ENCODE assay signal across 21 cellular contexts in the genomic region with DNA sequence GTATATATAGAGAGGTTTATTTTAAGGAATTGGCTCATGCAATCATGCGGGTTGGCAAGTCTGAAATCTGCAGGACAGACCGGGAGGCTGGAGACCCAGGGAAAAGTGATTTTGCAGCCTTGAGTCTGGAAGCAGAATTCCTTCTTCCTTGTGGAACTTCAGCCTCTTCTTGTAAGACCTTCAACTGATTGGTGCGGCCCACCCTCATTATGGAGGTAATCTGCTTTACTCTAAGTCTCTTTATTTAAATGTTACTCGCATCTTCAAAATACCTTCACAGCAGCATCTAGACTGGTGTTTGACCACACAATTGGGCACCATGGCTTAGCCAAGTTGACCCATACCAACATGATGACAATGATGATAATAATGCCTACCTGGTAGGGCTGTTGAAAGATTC. TPM values are rescaled to one million over a fixed set of nuclear protein-coding genes. Genes with fewer than 3 reads are reported as not detected.
DNase-seq lines count a peak whose midpoint lies in the region; ATAC-seq and TF ChIP-seq lines count a peak whose summit lies in the region.
"Had no signal": no experiment of that assay in that cellular context is flagged by ENCODE, and none has a peak within 500 bp of the region (broad histone marks: within the 10 kb centered on the region; RNA-seq: fewer than 3 reads in every experiment).

No MANE protein-coding gene starts in this region.

- no peak for TF ChIP-seq CTCF in cardiac muscle cell (IDR thresholded peaks at IDR 0.05; ENCODE audit: low read depth, low read length)
- no peak for TF ChIP-seq CTCF in gastrocnemius medialis (IDR thresholded peaks at IDR 0.05 in 4 of 5, conservative IDR thresholded peaks at IDR 0.05 in 1 of 5)
- TF ChIP-seq CTCF in uterus (IDR thresholded peaks at IDR 0.05): no peak

- TF ChIP-seq POLR2A in gastrocnemius medialis (IDR thresholded peaks at IDR 0.05) (no peak), uterus (IDR thresholded peaks at IDR 0.05) (no peak)

- H3K4me1 ChIP-seq in cardiac muscle cell (ENCODE audit: low read depth) (peaks cover 32% of the 10 kb centered on the region), gastrocnemius medialis (peaks cover 43 to 54% of the 10 kb centered on the region in 2 donors), uterus (no peaks in the 10 kb centered on the region)

- H3K27me3 ChIP-seq in cardiac muscle cell: no peaks in the 10 kb centered on the region
- H3K27me3 ChIP-seq in gastrocnemius medialis: no peaks in the 10 kb centered on the region
- H3K27me3 ChIP-seq in uterus: no peaks in the 10 kb centered on the region

- in situ Hi-C loops in gastrocnemius medialis (cut with MboI; ENCODE audit: low sequenced_read_pairs in 4 of 4): loop anchor here in 2 of 4 donors (25.0 kb wide), 1 partner anchor 262 kb away; no protein-coding TSS in a partner anchor

- no peak overlapping the region for H3K4me3 ChIP-seq in cardiac muscle cell
- no peak overlapping the region for H3K4me3 ChIP-seq in gastrocnemius medialis
- H3K4me3 ChIP-seq in uterus: no peak overlapping the region
- H3K4me3 ChIP-seq: A549 had no signal

- ATAC-seq in Right ventricle myocardium superior (ENCODE audit: poor library complexity) (no peak), left ventricle myocardium superior (no peak), left cardiac atrium (no peak), gastrocnemius medialis (no peak)
- ATAC-seq: A549, HCT116 had no signal

- no peak overlapping the region for H3K4me3 Mint-ChIP-seq in activated naive CD8-positive, alpha-beta T cell treated with anti-CD3 and anti-CD28 coated beads for 36 hours
- H3K4me3 Mint-ChIP-seq: CD14-positive monocyte; CD4-positive, alpha-beta memory T cell; IgD-negative memory B cell had no signal

- H3K27me3 Mint-ChIP-seq in activated naive CD8-positive, alpha-beta T cell treated with anti-CD3 and anti-CD28 coated beads for 36 hours: no peaks in the 10 kb centered on the region

- H3K27ac ChIP-seq in cardiac muscle cell (peak overlapping the region; percentile 88), gastrocnemius medialis (peak overlapping the region; percentile 90 to 99 (median 96)), uterus (no peak overlapping the region)
- H3K27ac ChIP-seq: 22Rv1, A549 had no signal

- no peaks in the 10 kb centered on the region for H3K9me3 Mint-ChIP-seq in activated naive CD8-positive, alpha-beta T cell treated with anti-CD3 and anti-CD28 coated beads for 36 hours
- H3K9me3 Mint-ChIP-seq: CD14-positive monocyte; CD4-positive, alpha-beta memory T cell; IgD-negative memory B cell had no signal

- H3K9me3 ChIP-seq in cardiac muscle cell (ENCODE audit: low read depth) (no peaks in the 10 kb centered on the region), gastrocnemius medialis (no peaks in the 10 kb centered on the region), uterus (no peaks in the 10 kb centered on the region)
- H3K9me3 ChIP-seq: A549 had no signal

- intact Hi-C loops in Right ventricle myocardium superior (cut with DNase I): no loop called here
- intact Hi-C loops in left ventricle myocardium superior (cut with micrococcal nuclease): no loop called here
- intact Hi-C loops in left cardiac atrium (cut with DNase I): no loop called here
- intact Hi-C loops in gastrocnemius medialis (cut with DNase I; ENCODE audit: low total_unique reads): no loop called here
- intact Hi-C loops in uterus (cut with DNase I; ENCODE audit: low total_unique reads): no loop called here

- no peak for DNase-seq in cardiac muscle cell (ENCODE audit: low read depth in 1 of 2, low spot score in 1 of 2)
- no peak for DNase-seq in Right ventricle myocardium superior
- DNase-seq in left ventricle myocardium superior: peak; percentile 1
- DNase-seq in left cardiac atrium: no peak
- DNase-seq in gastrocnemius medialis: peak in 1 of 2 donors; percentile 13
- no peak for DNase-seq in uterus
- no peak for DNase-seq in activated naive CD8-positive, alpha-beta T cell treated with anti-CD3 and anti-CD28 coated beads for 36 hours
- DNase-seq: AML-193; CD4-positive, alpha-beta memory T cell; DMS153; DMS79; GDM1; GOT3; H7 had no signal

- no peaks in the 10 kb centered on the region for H3K36me3 Mint-ChIP-seq in activated naive CD8-positive, alpha-beta T cell treated with anti-CD3 and anti-CD28 coated beads for 36 hours
- H3K36me3 Mint-ChIP-seq: CD14-positive monocyte; CD4-positive, alpha-beta memory T cell; IgD-negative memory B cell had no signal

- no peak overlapping the region for H3K27ac Mint-ChIP-seq in activated naive CD8-positive, alpha-beta T cell treated with anti-CD3 and anti-CD28 coated beads for 36 hours
- H3K27ac Mint-ChIP-seq: CD4-positive, alpha-beta memory T cell; IgD-negative memory B cell had no signal

- H3K4me1 Mint-ChIP-seq in activated naive CD8-positive, alpha-beta T cell treated with anti-CD3 and anti-CD28 coated beads for 36 hours: no peaks in the 10 kb centered on the region
- H3K4me1 Mint-ChIP-seq: CD4-positive, alpha-beta memory T cell had no signal

- no peaks in the 10 kb centered on the region for H3K36me3 ChIP-seq in cardiac muscle cell
- H3K36me3 ChIP-seq in gastrocnemius medialis: no peaks in the 10 kb centered on the region
- no peaks in the 10 kb centered on the region for H3K36me3 ChIP-seq in uterus

RNA-seq across cellular contexts. Expression of a gene that starts 17.8 kb away (rescaled TPM):
- total RNA-seq in cardiac muscle cell (952 and 1,065 TPM in 2 replicates), Right ventricle myocardium superior (19,506 TPM), left ventricle myocardium superior (17,299 TPM), left cardiac atrium (1,000 to 10,000 TPM; 7,141 to 7,312 TPM), gastrocnemius medialis (over 10,000 TPM in 2 of 4 donors, 1,000 to 10,000 TPM in 2; 7,153 to 19,373 (median 11,028) TPM), uterus (1 to 10 TPM in 2 of 4 donors, not detected in 2; 1.8 to 2.5 TPM)
- polyA plus RNA-seq in cardiac muscle cell: 829 and 1,030 TPM in 2 replicates
- not detected for total RNA-seq in activated naive CD8-positive, alpha-beta T cell treated with anti-CD3 and anti-CD28 coated beads for 36 hours
- total RNA-seq: CD4-positive, alpha-beta memory T cell; HepG2 had no signal
- polyA plus RNA-seq: BJ; CD14-positive monocyte; CD4-positive, alpha-beta memory T cell; IgD-negative memory B cell had no signal

RNA-seq across cellular contexts. Expression of a gene that starts 48.9 kb away (rescaled TPM):
- total RNA-seq in cardiac muscle cell: not detected in 2 replicates
- polyA plus RNA-seq in cardiac muscle cell: 0.07 TPM in 1 of 2 replicates, not detected in the other
- 4.7 TPM for total RNA-seq in Right ventricle myocardium superior
- 5.2 TPM for total RNA-seq in left ventricle myocardium superior
- total RNA-seq in left cardiac atrium: 10 to 100 TPM; 20.6 to 23.0 TPM
- 1 to 10 TPM; 1.5 to 4.5 (median 2.9) TPM for total RNA-seq in gastrocnemius medialis
- 10 to 100 TPM in 2 of 4 donors, 1 to 10 TPM in 2; 5.3 to 19.8 (median 13.0) TPM for total RNA-seq in uterus
- total RNA-seq in activated naive CD8-positive, alpha-beta T cell treated with anti-CD3 and anti-CD28 coated beads for 36 hours: 10 to 100 TPM; 54.9 to 55.8 TPM

RNA-seq across cellular contexts. Expression of a gene that starts 58.7 kb away (rescaled TPM):
- 1.1 and 1.2 TPM in 2 replicates for total RNA-seq in cardiac muscle cell
- polyA plus RNA-seq in cardiac muscle cell: 0.61 and 2.3 TPM in 2 replicates
- 9.4 TPM for total RNA-seq in Right ventricle myocardium superior
- total RNA-seq in left ventricle myocardium superior: 9.4 TPM
- 1 to 10 TPM; 2.7 to 4.0 TPM for total RNA-seq in left cardiac atrium
- total RNA-seq in gastrocnemius medialis: 1 to 10 TPM; 1.8 to 5.4 (median 1.9) TPM
- total RNA-seq in uterus: 10 to 100 TPM in 1 of 4 donors, 1 to 10 TPM in 1, not detected in 2; 4.9 to 10.7 TPM
- total RNA-seq in activated naive CD8-positive, alpha-beta T cell treated with anti-CD3 and anti-CD28 coated beads for 36 hours: under 1 TPM; 0.06 to 0.16 TPM
- total RNA-seq: CD4-positive, alpha-beta memory T cell; HepG2 had no signal
- polyA plus RNA-seq: CD14-positive monocyte, HepG2, IgD-negative memory B cell had no signal

Comparison
In these comparisons a context has a peak if more than half of its experiments do, and no peak if none do; other contexts are left out.
1. H3K27ac ChIP-seq: peak in cardiac muscle cell (single experiment) and gastrocnemius medialis (4 of 4); none in uterus (0 of 2).
2. RNA of a gene that starts 17.8 kb away (total RNA-seq): 19,506 TPM in Right ventricle myocardium superior (single experiment), 17,299 TPM in left ventricle myocardium superior (single experiment), 7,153 to 19,373 TPM in gastrocnemius medialis, 7,141 to 7,312 TPM in left cardiac atrium and 952 to 1,065 TPM in cardiac muscle cell; 1.8 to 2.5 TPM in uterus and not detected in activated naive CD8-positive, alpha-beta T cell treated with anti-CD3 and anti-CD28 coated beads for 36 hours; every median in the first group is over 100 times any median in the second.